In genomic region chrX:56729152-56729557, GRCh38 we compare ENCODE assay signal across 8 cellular contexts. TPM values are rescaled to one million over a fixed set of nuclear protein-coding genes. Genes with fewer than 3 reads are reported as not detected.
A peak's percentile ranks its signal among the peaks of the same experiment; 100 is the strongest.
DNase-seq lines count a peak whose midpoint lies in the region; ATAC-seq and TF ChIP-seq lines count a peak whose summit lies in the region.

Gene NBDY (plus strand): TSS chrX:56729243. CDS start chrX:56729354, 111 bp downstream.

- TF ChIP-seq CTCF in ascending aorta (IDR thresholded peaks at IDR 0.05) = no peak
- no peak for TF ChIP-seq CTCF in right atrium auricular region (IDR thresholded peaks at IDR 0.05)

- under 1% methylated on average over 22 of the region's 22 CpGs for WGBS in HUES64

- H3K36me3 ChIP-seq in HUES64 (ENCODE audit: insufficient read depth, low read length) = peaks cover 6% of the 10 kb centered on the region
- H3K36me3 ChIP-seq in SJSA1 = no peaks in the 10 kb centered on the region
- H3K36me3 ChIP-seq in ascending aorta = no peaks in the 10 kb centered on the region
- peaks cover 4% of the 10 kb centered on the region for H3K36me3 ChIP-seq in right atrium auricular region

- H3K9ac ChIP-seq in HUES64 (ENCODE audit: low read depth, low read length) = peak within 1 kb of the TSS; percentile 89

- H3K4me1 ChIP-seq in HUES64 (ENCODE audit: insufficient read depth, low read length) (no peaks in the 10 kb centered on the region), SJSA1 (replicated peaks) (no peaks in the 10 kb centered on the region), ascending aorta (no peaks in the 10 kb centered on the region), right atrium auricular region (no peaks in the 10 kb centered on the region)

- H3K27me3 ChIP-seq in HUES64 (ENCODE audit: insufficient read depth, low read length) (no peaks in the 10 kb centered on the region), SJSA1 (replicated peaks) (no peaks in the 10 kb centered on the region), ascending aorta (no peaks in the 10 kb centered on the region), right atrium auricular region (no peaks in the 10 kb centered on the region)

- H3K9me3 ChIP-seq in HUES64 (ENCODE audit: insufficient read depth, low read depth, low read length) = no peaks in the 10 kb centered on the region
- no peaks in the 10 kb centered on the region for H3K9me3 ChIP-seq in SJSA1 (replicated peaks)
- no peaks in the 10 kb centered on the region for H3K9me3 ChIP-seq in ascending aorta
- peaks cover 0 to under 1% of the 10 kb centered on the region in 2 donors for H3K9me3 ChIP-seq in right atrium auricular region

- peak; percentile 41 for DNase-seq in DMS79 (lab: John Stamatoyannopoulos, UW)
- peak; percentile 33 to 49 for DNase-seq in SJSA1 (ENCODE audit: low read depth in 1 of 2, low spot score in 2 of 2)
- peak in 1 of 2 donors; percentile 64 for DNase-seq in ascending aorta (ENCODE audit: low spot score in 2 of 2)
- DNase-seq in right atrium auricular region (ENCODE audit: low spot score) = peak; percentile 62
- DNase-seq in posterior vena cava (ENCODE audit: low spot score) = peak; percentile 77

- peak within 1 kb of the TSS; percentile 81 for H3K27ac ChIP-seq in HUES64 (ENCODE audit: low read depth, low read length)
- peak within 1 kb of the TSS; percentile 45; the same call in 1 of the 2 replicates for H3K27ac ChIP-seq in SJSA1
- peak within 1 kb of the TSS; percentile 75 to 76 for H3K27ac ChIP-seq in ascending aorta
- H3K27ac ChIP-seq in right atrium auricular region = peak within 1 kb of the TSS; percentile 72 to 74

- ATAC-seq in GM21390 (IDR thresholded peaks at IDR 0.05; ENCODE audit: unreplicated experiment) = peak; percentile 61
- no peak for ATAC-seq in GM18873 (IDR thresholded peaks at IDR 0.05; ENCODE audit: low FRiP score, unreplicated experiment)

- H3K4me3 ChIP-seq in HUES64 (ENCODE audit: low read length) = peak within 1 kb of the TSS; percentile 99
- H3K4me3 ChIP-seq in SJSA1 = peak within 1 kb of the TSS; percentile 56
- peak within 1 kb of the TSS; percentile 58 to 66 for H3K4me3 ChIP-seq in ascending aorta
- peak within 1 kb of the TSS; percentile 51 to 54 for H3K4me3 ChIP-seq in right atrium auricular region

- intact Hi-C loops in ascending aorta (cut with DNase I) (loop anchor here (5.0 kb wide), 2 partner anchors 167 to 497 kb away; partner anchors contain the start of genes KLF8 and UBQLN2), posterior vena cava (cut with DNase I) (no loop called here)

RNA-seq across cellular contexts. Expression of gene NBDY, which starts in this region (rescaled TPM):
- polyA plus RNA-seq in HUES64 (2013, experiment 1 of 2) = 49.0 TPM
- 65.8 TPM for polyA plus RNA-seq in HUES64 (2013, experiment 2 of 2)
- total RNA-seq in SJSA1 (2014; rRNA removed; shearing (Covaris generic)) = 8.3 and 16.7 TPM in 2 replicates
- 15.4 TPM for total RNA-seq in ascending aorta
- 10 to 100 TPM in 1 of 2 donors, 1 to 10 TPM in 1; 7.8 to 15.8 TPM for total RNA-seq in right atrium auricular region
- 10 to 100 TPM; 30.4 to 37.8 TPM for total RNA-seq in posterior vena cava
